Comparison of ENCODE assay signal across 21 cellular contexts in the genomic region with DNA sequence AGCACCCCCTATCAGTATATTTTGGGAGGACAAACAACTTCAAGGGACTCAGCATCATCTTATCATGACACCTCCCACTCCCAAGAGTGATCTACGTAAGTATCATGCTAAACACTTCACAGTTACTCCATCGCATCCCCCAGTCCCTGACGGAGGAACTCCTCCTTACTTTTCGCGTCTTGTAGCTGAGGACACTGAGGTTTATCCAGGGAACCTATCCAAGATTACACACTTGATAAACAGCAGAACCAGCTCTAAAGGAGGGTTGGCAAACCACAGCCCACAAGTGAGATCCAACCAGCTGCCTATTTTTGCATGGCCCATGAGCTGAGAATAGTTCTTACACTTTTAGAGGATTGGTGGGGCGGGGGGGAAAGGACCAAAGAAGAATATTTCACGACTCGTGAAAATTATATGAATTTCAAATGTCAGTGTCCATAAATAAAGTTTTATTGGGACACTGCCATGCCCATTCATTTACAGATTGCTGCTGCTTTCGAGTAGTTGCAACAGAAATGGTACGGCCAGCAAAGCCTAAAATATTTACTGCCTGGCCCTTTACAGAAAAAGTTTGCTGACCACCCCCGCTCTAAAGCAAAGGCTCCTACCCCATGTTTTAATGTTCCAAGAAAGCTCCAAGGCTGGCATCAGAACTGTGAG.
"Had no signal": no experiment of that assay in that cellular context is flagged by ENCODE, and none has a peak within 500 bp of the region (broad histone marks: within the 10 kb centered on the region; RNA-seq: fewer than 3 reads in every experiment).

No MANE protein-coding gene starts in this region.

- H3K27me3 Mint-ChIP-seq: activated CD4-positive, alpha-beta T cell treated with anti-CD3 and anti-CD28 coated beads, Interleukin-2, amount 10 ng/mL, durations not matched to agents 7 days and 5 days; activated naive CD8-positive, alpha-beta T cell treated with anti-CD3 and anti-CD28 coated beads, Interleukin-2, amount 50 U/mL, for 24 hours had no signal

- H3K36me3 Mint-ChIP-seq: natural killer cell had no signal

- FAIRE-seq: endometrium had no signal

- H3K4me1 Mint-ChIP-seq: activated CD4-positive, alpha-beta T cell treated with anti-CD3 and anti-CD28 coated beads, Interleukin-2, amount 10 ng/mL, durations not matched to agents 7 days and 5 days; activated naive CD8-positive, alpha-beta T cell treated with anti-CD3 and anti-CD28 coated beads, Interleukin-2, amount 50 U/mL, for 24 hours; immature natural killer cell; memory B cell; natural killer cell had no signal

- ATAC-seq: activated CD4-positive, CD25-positive, alpha-beta regulatory T cell treated with anti-CD3 and anti-CD28 coated beads, Interleukin-2, amount 50 U/mL, for 24 hours; activated naive CD8-positive, alpha-beta T cell treated with anti-CD3 and anti-CD28 coated beads, Interleukin-2, amount 50 U/mL, for 24 hours; activated T-cell treated with anti-CD3 and anti-CD28 coated beads, Interleukin-2, amount 50 U/mL, for 4 hours; natural killer cell had no signal

- DNase-seq: activated CD4-positive, alpha-beta T cell treated with anti-CD3 and anti-CD28 coated beads, Interleukin-2, amount 10 ng/mL, durations not matched to agents 7 days and 5 days; activated CD8-positive, alpha-beta memory T cell treated with anti-CD3 and anti-CD28 coated beads, Interleukin-2, amount 50 U/mL, for 4 hours; activated naive CD4-positive, alpha-beta T cell treated with anti-CD3 and anti-CD28 coated beads for 36 hours; activated naive CD8-positive, alpha-beta T cell treated with anti-CD3 and anti-CD28 coated beads, Interleukin-2, amount 50 U/mL, for 24 hours; activated T-cell treated with anti-CD3 and anti-CD28 coated beads, Interleukin-2, amount 50 U/mL, for 4 hours; aorta; cerebellar nuclear complex; cortex of kidney; erythroblast; immature natural killer cell; natural killer cell; posterior cingulate gyrus; retina; stimulated activated CD4-positive, alpha-beta T cell treated with anti-CD3 and anti-CD28 coated beads, Interleukin-2, amount 100 ng/mL, for 24 hours; stimulated activated naive CD4-positive, alpha-beta T cell treated with Interleukin-2 at 50 U/mL for 16 hours; substantia nigra; T1000; trophoblast cell had no signal

- H3K4me3 Mint-ChIP-seq: activated CD4-positive, alpha-beta T cell treated with anti-CD3 and anti-CD28 coated beads, Interleukin-2, amount 10 ng/mL, durations not matched to agents 7 days and 5 days; activated naive CD4-positive, alpha-beta T cell treated with anti-CD3 and anti-CD28 coated beads for 36 hours; activated naive CD8-positive, alpha-beta T cell treated with anti-CD3 and anti-CD28 coated beads, Interleukin-2, amount 50 U/mL, for 24 hours; activated T-cell treated with anti-CD3 and anti-CD28 coated beads, Interleukin-2, amount 50 U/mL, for 4 hours; immature natural killer cell; memory B cell; natural killer cell had no signal

- H3K27ac Mint-ChIP-seq: activated CD4-positive, alpha-beta T cell treated with anti-CD3 and anti-CD28 coated beads, Interleukin-2, amount 10 ng/mL, durations not matched to agents 7 days and 5 days; activated naive CD4-positive, alpha-beta T cell treated with anti-CD3 and anti-CD28 coated beads for 36 hours; activated naive CD8-positive, alpha-beta T cell treated with anti-CD3 and anti-CD28 coated beads, Interleukin-2, amount 50 U/mL, for 24 hours; immature natural killer cell; memory B cell; natural killer cell had no signal

- H3K9me3 Mint-ChIP-seq: activated CD4-positive, alpha-beta T cell treated with anti-CD3 and anti-CD28 coated beads, Interleukin-2, amount 10 ng/mL, durations not matched to agents 7 days and 5 days; activated naive CD4-positive, alpha-beta T cell treated with anti-CD3 and anti-CD28 coated beads for 36 hours; activated naive CD8-positive, alpha-beta T cell treated with anti-CD3 and anti-CD28 coated beads, Interleukin-2, amount 50 U/mL, for 24 hours; activated T-cell treated with anti-CD3 and anti-CD28 coated beads, Interleukin-2, amount 50 U/mL, for 4 hours; immature natural killer cell; memory B cell; natural killer cell had no signal
